Comparison of ENCODE assay signal across 8 cellular contexts in the genomic region with DNA sequence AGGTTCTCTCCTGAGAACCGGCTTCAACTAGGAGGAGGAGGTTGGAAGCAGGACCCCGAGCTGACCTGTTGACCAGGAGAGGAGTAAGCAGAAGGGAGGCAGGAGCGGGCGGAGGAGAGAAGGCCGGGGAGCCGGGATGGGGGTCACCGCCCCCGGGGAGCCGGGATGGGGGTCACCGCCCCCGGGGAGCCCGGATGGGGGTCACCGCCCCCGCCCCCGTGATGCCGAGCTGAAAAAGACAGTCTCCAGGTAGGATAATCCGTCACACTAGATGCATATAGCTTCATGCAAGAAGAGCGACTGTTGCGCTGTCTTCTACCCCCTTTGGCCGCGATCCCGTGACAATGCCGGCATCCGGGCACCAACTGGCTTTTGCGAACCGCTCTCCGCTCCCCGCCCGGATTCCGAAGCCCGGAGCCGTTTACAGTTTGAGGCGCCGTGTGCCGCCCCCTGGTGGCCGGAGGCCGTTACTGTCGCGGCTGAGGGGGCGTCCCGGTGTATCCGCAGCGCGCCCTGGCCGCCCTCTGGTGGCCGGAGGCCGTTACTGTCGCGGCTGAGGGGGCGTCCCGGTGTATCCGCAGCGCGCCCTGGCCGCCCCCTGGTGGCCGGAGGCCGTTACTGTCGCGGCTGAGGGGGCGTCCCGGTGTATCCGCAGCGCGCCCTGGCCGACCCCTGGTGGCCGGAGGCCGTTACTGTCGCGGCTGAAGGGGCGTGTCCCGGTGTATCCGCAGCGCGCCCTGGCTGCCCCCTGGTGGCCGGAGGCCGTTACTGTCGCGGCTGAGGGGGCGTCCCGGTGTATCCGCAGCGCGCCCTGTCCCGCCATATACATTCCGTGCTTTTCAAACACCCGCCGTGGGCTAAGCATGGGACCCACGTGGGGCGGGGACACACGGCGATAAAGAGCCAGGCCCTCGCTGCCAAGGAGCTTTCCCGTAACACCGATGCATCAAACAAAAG.
A peak's percentile ranks its signal among the peaks of the same experiment; 100 is the strongest.
DNase-seq lines count a peak whose midpoint lies in the region; ATAC-seq and TF ChIP-seq lines count a peak whose summit lies in the region.

No MANE protein-coding gene starts in this region.

- DNase-seq in T follicular helper cell (ENCODE audit: low read depth), result peak; percentile 1
- no peak for DNase-seq in NCI-H1048 (lab: John Stamatoyannopoulos, UW)
- no peak for DNase-seq in aorta
- no peak for DNase-seq in NCI-H1092 treated with DMSO at 0.1 percent for 48 hours (lab: John Stamatoyannopoulos, UW)
- DNase-seq in SKM-1 treated with dmso at 0.1 percent for 144 hours (lab: John Stamatoyannopoulos, UW; ENCODE audit: unreplicated experiment), result no peak

- peaks cover 5 to 10% (median 7%) of the 10 kb centered on the region in 5 experiments for H3K9me3 Mint-ChIP-seq in brain

- H3K4me3 Mint-ChIP-seq in brain, result no peak overlapping the region

- no peak overlapping the region for H3K27ac ChIP-seq in C4-2B
- H3K27ac ChIP-seq in neutrophil, result peak overlapping the region; percentile 37
- no peak overlapping the region for H3K27ac ChIP-seq in aorta (ENCODE audit: low read depth in 1 of 2, low read length in 2 of 2)

- no peak for ATAC-seq in aorta (ENCODE audit: low FRiP score)

- TF ChIP-seq CTCF in C4-2B (conservative IDR thresholded peaks at IDR 0.05), result peak; percentile 50
- peak; percentile 54 to 72 for TF ChIP-seq CTCF in brain (conservative IDR thresholded peaks at IDR 0.05)
- peak; percentile 84 for TF ChIP-seq CTCF in neutrophil (IDR thresholded peaks at IDR 0.05)

- H3K27me3 Mint-ChIP-seq in brain, result peaks cover 3% of the 10 kb centered on the region

- H3K9me3 ChIP-seq in neutrophil, result no peaks in the 10 kb centered on the region
- no peaks in the 10 kb centered on the region for H3K9me3 ChIP-seq in aorta (ENCODE audit: control insufficient read depth, low read length)

- H3K27me3 ChIP-seq in neutrophil (no peaks in the 10 kb centered on the region), aorta (ENCODE audit: control insufficient read depth in 1 of 2, insufficient read depth in 2 of 2, low read length in 1 of 2) (no peaks in the 10 kb centered on the region)

- H3K4me1 Mint-ChIP-seq in brain, result peaks cover 14% of the 10 kb centered on the region

- 62 to 69% methylated on average over 77 to 94 of the region's 94 CpGs for WGBS in aorta, 2 donors

- H3K27ac Mint-ChIP-seq in brain, result no peak overlapping the region

- peaks cover 81% of the 10 kb centered on the region for H3K36me3 ChIP-seq in neutrophil
- peaks cover 0 to 3% of the 10 kb centered on the region in 2 donors for H3K36me3 ChIP-seq in aorta (ENCODE audit: control insufficient read depth in 1 of 2, insufficient read depth in 2 of 2, low read length in 1 of 2)

- intact Hi-C loops in aorta (cut with DNase I), result loop anchor here (5.0 kb wide), 1 partner anchor 573 kb away; no protein-coding TSS in a partner anchor

- H3K4me3 ChIP-seq in neutrophil (ENCODE audit: low read depth in 1 of 2, low read length in 1 of 2), result no peak overlapping the region
- H3K4me3 ChIP-seq in aorta (ENCODE audit: low read length in 2 of 2), result no peak overlapping the region

- peaks cover 7% of the 10 kb centered on the region for H3K36me3 Mint-ChIP-seq in brain

- H3K4me1 ChIP-seq in neutrophil (ENCODE audit: control insufficient read depth in 1 of 2, insufficient read depth in 1 of 2, low read depth in 1 of 2, low read length in 1 of 2) (peaks cover 9 to 14% of the 10 kb centered on the region in 2 experiments), aorta (ENCODE audit: control insufficient read depth in 1 of 2, insufficient read depth in 2 of 2, low read length in 2 of 2) (no peaks in the 10 kb centered on the region)
